Comparison of ENCODE assay signal across 23 cellular contexts in genomic region chr3:123432832-123433523, GRCh38. TPM values are rescaled to one million over a fixed set of nuclear protein-coding genes. Genes with fewer than 3 reads are reported as not detected.
DNase-seq lines count a peak whose midpoint lies in the region; ATAC-seq lines count a peak whose summit lies in the region.
"Had no signal": no experiment of that assay in that cellular context is flagged by ENCODE, and none has a peak within 500 bp of the region (broad histone marks: within the 10 kb centered on the region; RNA-seq: fewer than 3 reads in every experiment).

No MANE protein-coding gene starts in this region.

- H3K4me3 ChIP-seq in rectal smooth muscle tissue (ENCODE audit: low read length) (no peak overlapping the region), mesenchymal stem cell (ENCODE audit: insufficient read depth in 1 of 2, low read depth in 1 of 2, low read length in 2 of 2) (no peak overlapping the region)

- peaks cover 7% of the 10 kb centered on the region for H3K4me1 ChIP-seq in rectal smooth muscle tissue (ENCODE audit: control insufficient read depth, insufficient read depth, low read length)
- peaks cover 3% of the 10 kb centered on the region for H3K4me1 ChIP-seq in mesenchymal stem cell (ENCODE audit: control insufficient read depth, insufficient read depth, low read depth, low read length)
- H3K4me1 ChIP-seq: foreskin keratinocyte had no signal

- H3K27ac ChIP-seq in rectal smooth muscle tissue (ENCODE audit: low read depth, low read length) (peak overlapping the region; percentile 3), mesenchymal stem cell (ENCODE audit: low read length, poor library complexity, severe bottlenecking) (no peak overlapping the region)
- H3K27ac ChIP-seq: C4-2B, foreskin keratinocyte, HL-60 had no signal

- no peak overlapping the region for H4K91ac ChIP-seq in mesenchymal stem cell (ENCODE audit: low read length)

- intact Hi-C loops in Right ventricle myocardium inferior (cut with DNase I), result no loop called here
- intact Hi-C loops in cardiac septum (cut with DNase I), result no loop called here
- intact Hi-C loops in left cardiac atrium (cut with DNase I), result no loop called here

- H2BK120ac ChIP-seq in mesenchymal stem cell (ENCODE audit: low read depth, low read length), result no peak overlapping the region

- H2AFZ ChIP-seq in mesenchymal stem cell (ENCODE audit: low read depth, low read length), result no peak overlapping the region

- H3K4ac ChIP-seq in mesenchymal stem cell (ENCODE audit: low read depth in 1 of 2, low read length in 2 of 2), result no peak overlapping the region

- WGBS in mesenchymal stem cell, result 67% methylated on average over 5 of the region's 6 CpGs

- no peak overlapping the region for H2BK5ac ChIP-seq in mesenchymal stem cell (ENCODE audit: low read depth, low read length, poor library complexity, severe bottlenecking)

- H2BK15ac ChIP-seq in mesenchymal stem cell (ENCODE audit: low read depth, poor library complexity, severe bottlenecking), result no peak overlapping the region

- peak; percentile 77 for ATAC-seq in Right ventricle myocardium inferior
- peak; percentile 78 to 80 for ATAC-seq in left cardiac atrium
- no peak for ATAC-seq in HG03432 (IDR thresholded peaks at IDR 0.05; ENCODE audit: unreplicated experiment)
- no peak for ATAC-seq in GM21447 (IDR thresholded peaks at IDR 0.05; ENCODE audit: unreplicated experiment)
- ATAC-seq: activated CD8-positive, alpha-beta T cell treated with anti-CD3 and anti-CD28 coated beads, Interleukin-2, amount 10 ng/mL, durations not matched to agents 7 days and 5 days; foreskin keratinocyte; SK-N-SH treated with all-trans-retinoic acid at 6 μM for 48 hours; stimulated activated memory B cell treated with anti-CD40 and anti-IgM and Interleukin-4, amounts not matched to agents 10 μg/mL and 1 μg/mL and 100 μg/mL, for 72 hours had no signal

- no peaks in the 10 kb centered on the region for H3K36me3 ChIP-seq in rectal smooth muscle tissue (ENCODE audit: control insufficient read depth, insufficient read depth, low read length)
- H3K36me3 ChIP-seq in mesenchymal stem cell (ENCODE audit: control insufficient read depth in 1 of 2, insufficient read depth in 2 of 2, low read depth in 1 of 2, low read length in 2 of 2), result no peaks in the 10 kb centered on the region

- no peak overlapping the region for H2AK5ac ChIP-seq in mesenchymal stem cell (ENCODE audit: low read length, severe bottlenecking)

- H3K9ac ChIP-seq in rectal smooth muscle tissue (ENCODE audit: low read length) (no peak overlapping the region), mesenchymal stem cell (ENCODE audit: low read length) (no peak overlapping the region)

- DNase-seq in Right ventricle myocardium inferior (ENCODE audit: missing footprints) (no peak), cardiac septum (ENCODE audit: low spot score) (no peak), left cardiac atrium (no peak), NCI-H2107 (lab: John Stamatoyannopoulos, UW) (no peak), mesenchymal stem cell (no peak)
- DNase-seq: activated CD8-positive, alpha-beta T cell treated with anti-CD3 and anti-CD28 coated beads, Interleukin-2, amount 10 ng/mL, durations not matched to agents 7 days and 5 days; activated naive CD4-positive, alpha-beta T cell treated with anti-CD3 and anti-CD28 coated beads, Interleukin-2, amount 50 U/mL, for 16 hours; activated T-cell treated with anti-CD3 and anti-CD28 coated beads, Interleukin-2, amount 50 U/mL, for 24 hours; foreskin keratinocyte; HFFc6; IMR-90; midbrain; NCI-H1436; NCI-H2227 treated with DMSO at 0.1 percent for 48 hours; T-helper 9 cell had no signal

- no peak overlapping the region for H2BK12ac ChIP-seq in mesenchymal stem cell (ENCODE audit: low read length in 2 of 2)

- H3K18ac ChIP-seq in mesenchymal stem cell (ENCODE audit: low read depth in 1 of 2, low read length in 2 of 2), result no peak overlapping the region

- H3K27me3 ChIP-seq in rectal smooth muscle tissue (ENCODE audit: control insufficient read depth, insufficient read depth, low read length), result no peaks in the 10 kb centered on the region
- peaks cover 75 to 85% of the 10 kb centered on the region in 2 experiments for H3K27me3 ChIP-seq in mesenchymal stem cell (ENCODE audit: control insufficient read depth in 1 of 2, insufficient read depth in 1 of 2, low read length in 2 of 2)

- no peaks in the 10 kb centered on the region for H3K9me3 ChIP-seq in mesenchymal stem cell (ENCODE audit: control insufficient read depth, low read length)

- H3K4me2 ChIP-seq in mesenchymal stem cell (ENCODE audit: low read length, poor library complexity, severe bottlenecking), result no peak overlapping the region

- no peak overlapping the region for H3K14ac ChIP-seq in mesenchymal stem cell (ENCODE audit: low read length in 2 of 2)

- no peaks in the 10 kb centered on the region for H3K79me1 ChIP-seq in mesenchymal stem cell (replicated peaks; ENCODE audit: low read length, poor library complexity, severe bottlenecking)

- no peak overlapping the region for H3K23ac ChIP-seq in mesenchymal stem cell (ENCODE audit: low read length in 2 of 2)

- H4K8ac ChIP-seq in mesenchymal stem cell (ENCODE audit: low read length), result no peak overlapping the region

RNA-seq across cellular contexts. Expression of gene ADCY5, which starts 15.9 kb away (rescaled TPM):
- total RNA-seq in Right ventricle myocardium inferior, result 232 TPM
- 192 TPM for total RNA-seq in cardiac septum
- total RNA-seq in left cardiac atrium, result 100 to 1,000 TPM; 104 to 134 TPM
- polyA plus RNA-seq in mesenchymal stem cell (2013, experiment 1 of 2), result 0.15 TPM
- 0.04 TPM for polyA plus RNA-seq in mesenchymal stem cell (2013, experiment 2 of 2)
- total RNA-seq: activated CD8-positive, alpha-beta T cell treated with anti-CD3 and anti-CD28 coated beads, Interleukin-2, amount 10 ng/mL, durations not matched to agents 7 days and 5 days; M059J had no signal

Comparison
In these comparisons a context has a peak if more than half of its experiments do, and no peak if none do; other contexts are left out.
1. ATAC-seq: peak in Right ventricle myocardium inferior (single experiment) and left cardiac atrium (2 of 2); none in HG03432 (single experiment) and GM21447 (single experiment).